Comparison of ENCODE assay signal across 1 cellular context in genomic region chr3:41200669-41201021, GRCh38.
TF ChIP-seq lines count a peak whose summit lies in the region.

No MANE protein-coding gene starts in this region.

TF ChIP-seq in GM23338, 12 proteins besides CTCF, POLR2A, EP300 and RAD21 (continued from another document):
- no peak for TF ChIP-seq ZNF462 (CRISPR knock-in tag; IDR thresholded peaks at IDR 0.05)
- no peak for TF ChIP-seq ZNF114 (CRISPR knock-in tag; IDR thresholded peaks at IDR 0.05)
- no peak for TF ChIP-seq CREB1 (CRISPR knock-in tag; IDR thresholded peaks at IDR 0.05; ENCODE audit: low read depth)
- no peak for TF ChIP-seq EZH2 (IDR thresholded peaks at IDR 0.05; ENCODE audit: low read depth, unreplicated experiment)
- TF ChIP-seq ETS1 (IDR thresholded peaks at IDR 0.05), result no peak
- no peak for TF ChIP-seq ZNF331 (CRISPR knock-in tag; IDR thresholded peaks at IDR 0.05; ENCODE audit: low read depth)
- TF ChIP-seq EZH2phosphoT487 (IDR thresholded peaks at IDR 0.05; ENCODE audit: unreplicated experiment), result no peak
